In the genomic region with DNA sequence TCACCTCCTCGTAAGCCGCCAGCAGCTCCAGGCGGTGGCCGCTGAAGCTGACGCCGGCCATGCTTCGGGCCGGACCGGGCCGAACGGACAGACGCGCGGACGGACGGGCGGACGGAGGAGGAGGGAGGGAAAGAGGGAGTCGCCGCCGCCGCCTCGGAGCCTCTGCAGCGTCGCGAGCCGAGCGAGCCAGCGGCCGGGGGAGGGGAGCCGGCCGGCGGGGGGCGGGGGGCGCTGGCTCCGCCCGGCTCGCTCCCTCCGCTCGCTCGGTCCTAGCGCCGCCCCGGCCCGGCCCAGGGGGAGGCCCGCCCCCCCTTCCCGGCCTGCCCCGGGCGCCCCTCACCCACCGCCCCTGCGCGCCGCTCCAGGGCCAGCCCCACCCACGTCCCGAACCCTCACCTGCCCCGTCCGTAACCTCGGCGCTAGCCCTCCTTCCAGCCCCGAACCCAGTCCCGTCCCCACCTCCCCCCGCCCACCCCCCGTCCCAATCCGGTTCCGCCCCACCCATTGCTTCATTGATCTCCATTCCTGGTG, we compare ENCODE assay signal across 8 cellular contexts. TPM values are rescaled to one million over a fixed set of nuclear protein-coding genes. Genes with fewer than 3 reads are reported as not detected.
DNase-seq lines count a peak whose midpoint lies in the region; ATAC-seq and TF ChIP-seq lines count a peak whose summit lies in the region.

A gene (minus strand): TSS at position 174 of the 531 bp plus-strand sequence. CDS start 113 bp downstream, at position 61.

- no peaks in the 10 kb centered on the region for H3K27me3 ChIP-seq in OCI-LY1 (ENCODE audit: insufficient read depth, low read length)
- H3K27me3 ChIP-seq in kidney epithelial cell (ENCODE audit: control insufficient read depth, insufficient read depth, low read length), result no peaks in the 10 kb centered on the region

- H3K9me3 ChIP-seq in OCI-LY1 (ENCODE audit: low read length), result no peaks in the 10 kb centered on the region

- peak within 1 kb of the TSS; percentile 77 for H3K27ac Mint-ChIP-seq in central memory CD8-positive, alpha-beta T cell (ENCODE audit: low read depth)
- H3K27ac Mint-ChIP-seq in stimulated activated effector memory CD8-positive, alpha-beta T cell treated with anti-CD3 and anti-CD28 coated beads, Interleukin-12 subunit alpha, Interleukin-12 subunit beta, amount 100 ng/mL, for 72 hours, result peak within 1 kb of the TSS; percentile 93

- no peaks in the 10 kb centered on the region for H3F3A ChIP-seq in OCI-LY1 (ENCODE audit: insufficient read depth, low read length)

- H2AFZ ChIP-seq in OCI-LY1 (ENCODE audit: low read length), result no peak within 1 kb of the TSS

- H3K36me3 ChIP-seq in OCI-LY1 (ENCODE audit: insufficient read depth, low read length) (peaks cover 21% of the 10 kb centered on the region), kidney epithelial cell (ENCODE audit: control insufficient read depth, insufficient read depth, low read length) (peaks cover 2% of the 10 kb centered on the region)

- no peaks in the 10 kb centered on the region for H3K9me2 ChIP-seq in OCI-LY1 (ENCODE audit: low read depth, low read length)

- H3K79me2 ChIP-seq in OCI-LY1 (ENCODE audit: insufficient read depth, low read length), result no peaks in the 10 kb centered on the region

- DNase-seq in Caki2 (ENCODE audit: low read depth) (no peak), kidney epithelial cell (ENCODE audit: low read depth) (no peak)
- no peak for DNase-seq in central memory CD8-positive, alpha-beta T cell (ENCODE audit: low spot score in 2 of 2)
- no peak for DNase-seq in stimulated activated effector memory CD8-positive, alpha-beta T cell treated with anti-CD3 and anti-CD28 coated beads, Interleukin-12 subunit alpha, Interleukin-12 subunit beta, amount 100 ng/mL, for 72 hours (ENCODE audit: low spot score in 2 of 2)
- DNase-seq in stimulated activated CD4-positive, alpha-beta T cell treated with anti-CD3 and anti-CD28 coated beads, Interleukin-1b, Interleukin-23, amount 100 ng/mL, for 48 hours, result no peak

- in situ Hi-C loops in Caki2 (cut with HindIII; ENCODE audit: low pct_unique_long_range_greater_than_20kb, low sequenced_read_pairs), result no loop called here

- peak within 1 kb of the TSS; percentile 89 for H3K4me3 Mint-ChIP-seq in central memory CD8-positive, alpha-beta T cell
- H3K4me3 Mint-ChIP-seq in stimulated activated effector memory CD8-positive, alpha-beta T cell treated with anti-CD3 and anti-CD28 coated beads, Interleukin-12 subunit alpha, Interleukin-12 subunit beta, amount 100 ng/mL, for 72 hours, result peak within 1 kb of the TSS; percentile 79

- TF ChIP-seq CTCF in OCI-LY1 (IDR thresholded peaks at IDR 0.05; ENCODE audit: low read length) (no peak), kidney epithelial cell (IDR thresholded peaks at IDR 0.05; ENCODE audit: insufficient read depth, low read length, poor library complexity, severe bottlenecking) (no peak)

- H4K20me1 ChIP-seq in OCI-LY1 (ENCODE audit: insufficient read depth, low read length), result no peaks in the 10 kb centered on the region

- H3K27me3 Mint-ChIP-seq in central memory CD8-positive, alpha-beta T cell, result peaks cover 9% of the 10 kb centered on the region

- H3K9me3 Mint-ChIP-seq in central memory CD8-positive, alpha-beta T cell, result no peaks in the 10 kb centered on the region
- no peaks in the 10 kb centered on the region for H3K9me3 Mint-ChIP-seq in stimulated activated effector memory CD8-positive, alpha-beta T cell treated with anti-CD3 and anti-CD28 coated beads, Interleukin-12 subunit alpha, Interleukin-12 subunit beta, amount 100 ng/mL, for 72 hours

- H3K36me3 Mint-ChIP-seq in central memory CD8-positive, alpha-beta T cell (ENCODE audit: insufficient read depth), result peaks cover 9% of the 10 kb centered on the region
- H3K36me3 Mint-ChIP-seq in stimulated activated effector memory CD8-positive, alpha-beta T cell treated with anti-CD3 and anti-CD28 coated beads, Interleukin-12 subunit alpha, Interleukin-12 subunit beta, amount 100 ng/mL, for 72 hours, result peaks cover 13% of the 10 kb centered on the region

- ATAC-seq in GM21529 (IDR thresholded peaks at IDR 0.05; ENCODE audit: unreplicated experiment) (peak; percentile 39), HG02571 (IDR thresholded peaks at IDR 0.05; ENCODE audit: unreplicated experiment) (no peak)
- ATAC-seq in central memory CD8-positive, alpha-beta T cell (replicated peaks; ENCODE audit: extremely low read depth, poor library complexity, severe bottlenecking), result peak; percentile 29
- ATAC-seq in stimulated activated effector memory CD8-positive, alpha-beta T cell treated with anti-CD3 and anti-CD28 coated beads, Interleukin-12 subunit alpha, Interleukin-12 subunit beta, amount 100 ng/mL, for 72 hours, result peak; percentile 22

- peak within 1 kb of the TSS; percentile 82 for H3K4me3 ChIP-seq in OCI-LY1 (ENCODE audit: low read depth, low read length, poor library complexity, severe bottlenecking)
- peak within 1 kb of the TSS; percentile 69 for H3K4me3 ChIP-seq in kidney epithelial cell (ENCODE audit: low read depth, low read length)

- H3K9ac ChIP-seq in OCI-LY1 (ENCODE audit: low read length), result peak within 1 kb of the TSS; percentile 84

- peaks cover 34% of the 10 kb centered on the region for H3K4me1 ChIP-seq in OCI-LY1 (ENCODE audit: insufficient read depth, low read length, severe bottlenecking)

- peak within 1 kb of the TSS; percentile 85 for H3K4me2 ChIP-seq in OCI-LY1 (ENCODE audit: low read length)

- peaks cover 62% of the 10 kb centered on the region for H3K4me1 Mint-ChIP-seq in central memory CD8-positive, alpha-beta T cell
- peaks cover 75% of the 10 kb centered on the region for H3K4me1 Mint-ChIP-seq in stimulated activated effector memory CD8-positive, alpha-beta T cell treated with anti-CD3 and anti-CD28 coated beads, Interleukin-12 subunit alpha, Interleukin-12 subunit beta, amount 100 ng/mL, for 72 hours

- peak within 1 kb of the TSS; percentile 68 for H3K27ac ChIP-seq in OCI-LY1 (ENCODE audit: low read depth, low read length, poor library complexity, severe bottlenecking)

RNA-seq across cellular contexts. Expression of the gene that starts here (rescaled TPM):
- 148 and 175 TPM in 2 replicates for total RNA-seq in Caki2 (2014; rRNA removed; shearing (Covaris generic); ENCODE audit: low replicate concordance)
- 429 and 434 TPM in 2 replicates for total RNA-seq in kidney epithelial cell
